ENCODE assay signal across 22 cellular contexts in the genomic region with DNA sequence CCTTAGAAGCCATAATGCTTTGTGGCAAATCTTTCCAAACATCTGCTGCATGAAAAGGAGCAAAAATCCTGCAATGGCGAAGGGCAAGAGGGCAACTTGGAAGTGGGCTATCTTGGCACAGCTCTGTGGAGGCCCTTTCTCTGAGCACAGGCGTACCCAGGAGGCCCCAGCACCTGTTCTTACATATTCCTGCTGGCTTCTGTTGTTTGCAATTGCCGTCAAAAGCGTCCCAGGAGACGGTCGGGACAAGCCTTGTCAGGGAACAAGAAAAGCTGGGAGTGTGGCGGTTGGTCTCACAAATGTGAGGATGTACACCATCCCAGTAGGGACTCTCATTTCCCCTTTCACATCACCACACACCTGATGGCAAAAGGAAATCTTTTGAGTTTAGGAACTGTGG.
DNase-seq lines count a peak whose midpoint lies in the region; ATAC-seq, FAIRE-seq and TF ChIP-seq lines count a peak whose summit lies in the region.
"Had no signal": no experiment of that assay in that cellular context is flagged by ENCODE, and none has a peak within 500 bp of the region (broad histone marks: within the 10 kb centered on the region; RNA-seq: fewer than 3 reads in every experiment).

No MANE protein-coding gene starts in this region.

- no peaks in the 10 kb centered on the region for H4K20me1 ChIP-seq in endothelial cell of umbilical vein (replicated peaks; ENCODE audit: control insufficient read depth, extremely low read depth, insufficient read depth, low read length)

- TF ChIP-seq EP300 in esophagus muscularis mucosa (IDR thresholded peaks at IDR 0.05), result no peak

- H3K4me2 ChIP-seq in endothelial cell of umbilical vein (ENCODE audit: insufficient read depth, low read length), result peak overlapping the region; percentile 37

- peak overlapping the region; percentile 52 for H3K27ac ChIP-seq in endothelial cell of umbilical vein (ENCODE audit: insufficient read depth, low read depth, low read length)
- no peak overlapping the region for H3K27ac ChIP-seq in esophagus muscularis mucosa (replicated peaks in 1 of 4)
- H3K27ac ChIP-seq: epithelial cell of prostate, prostate gland, SJSA1, thyroid gland had no signal

- no peaks in the 10 kb centered on the region for H3K79me2 ChIP-seq in endothelial cell of umbilical vein (ENCODE audit: control insufficient read depth, insufficient read depth, low read length)

- no peaks in the 10 kb centered on the region for H3K27me3 ChIP-seq in endothelial cell of umbilical vein (ENCODE audit: control insufficient read depth in 2 of 2, insufficient read depth in 2 of 2, low read length in 2 of 2)
- H3K27me3 ChIP-seq in esophagus muscularis mucosa, result no peaks in the 10 kb centered on the region
- H3K27me3 ChIP-seq: heart left ventricle, SJSA1, thyroid gland had no signal

- dilution Hi-C loops in endothelial cell of umbilical vein (cut with MboI; ENCODE audit: extremely low pct_ligation_motif_present, low sequenced_read_pairs), result no loop called here

- TF ChIP-seq CTCF in endothelial cell of umbilical vein (IDR thresholded peaks at IDR 0.05; ENCODE audit: extremely low read depth in 1 of 2, insufficient read depth in 1 of 2, low read depth in 1 of 2, low read length in 2 of 2) (no peak), lower leg skin (IDR thresholded peaks at IDR 0.05) (no peak), esophagus muscularis mucosa (IDR thresholded peaks at IDR 0.05) (no peak)

- CTCF ChIA-PET in endothelial cell of umbilical vein (lab: Charles Lee), result interaction anchor here (0.9 to 2.1 kb wide), 3 partner anchors 59 to 116 kb away, joined by 4 to 7 read pairs (median 5); no protein-coding TSS in a partner anchor

- POLR2A ChIA-PET in endothelial cell of umbilical vein (lab: Charles Lee), result no interaction called here

- no TSS peak for BruUV-seq in endothelial cell of umbilical vein (replicated peaks; lab: Mats Ljungman, UMichigan)

- H3K4me1 ChIP-seq in endothelial cell of umbilical vein (ENCODE audit: control insufficient read depth, extremely low read depth, insufficient read depth, low read length) (peaks cover 58% of the 10 kb centered on the region), esophagus muscularis mucosa (peaks cover 0 to 6% (median 0%) of the 10 kb centered on the region in 4 donors)
- H3K4me1 ChIP-seq: prostate gland, SJSA1, thyroid gland had no signal

- H3K36me3 ChIP-seq in endothelial cell of umbilical vein (ENCODE audit: control insufficient read depth in 2 of 2, extremely low read depth in 1 of 2, insufficient read depth in 2 of 2, low read length in 2 of 2) (no peaks in the 10 kb centered on the region), esophagus muscularis mucosa (no peaks in the 10 kb centered on the region)
- H3K36me3 ChIP-seq: heart left ventricle, prostate gland, SJSA1, thyroid gland had no signal

- peak overlapping the region; percentile 45 for H2AFZ ChIP-seq in endothelial cell of umbilical vein (ENCODE audit: low read depth, low read length)

- H3K9me3 ChIP-seq in endothelial cell of umbilical vein (replicated peaks; ENCODE audit: control insufficient read depth, insufficient read depth, low read length), result no peaks in the 10 kb centered on the region
- H3K9me3 ChIP-seq in esophagus muscularis mucosa, result no peaks in the 10 kb centered on the region
- H3K9me3 ChIP-seq: heart left ventricle, prostate gland, SJSA1, thyroid gland had no signal

- TF ChIP-seq POLR2A in endothelial cell of umbilical vein (IDR thresholded peaks at IDR 0.05; ENCODE audit: low read depth, low read length), result no peak
- TF ChIP-seq POLR2A in lower leg skin (IDR thresholded peaks at IDR 0.05), result no peak
- no peak for TF ChIP-seq POLR2A in esophagus muscularis mucosa (IDR thresholded peaks at IDR 0.05; ENCODE audit: low read depth)

- no peak overlapping the region for H3K4me3 ChIP-seq in endothelial cell of umbilical vein (replicated peaks in 1 of 3; ENCODE audit: insufficient read depth in 1 of 3, low read depth in 1 of 3, low read length in 3 of 3)
- no peak overlapping the region for H3K4me3 ChIP-seq in lower leg skin (ENCODE audit: low read depth, poor library complexity, severe bottlenecking)
- no peak overlapping the region for H3K4me3 ChIP-seq in esophagus muscularis mucosa
- H3K4me3 ChIP-seq: heart left ventricle, lung, prostate gland, SJSA1, thyroid gland had no signal

- DNase-seq in DMS153 (lab: John Stamatoyannopoulos, UW) (peak; percentile 46), NCI-H146 treated with DMSO at 0.1 percent for 48 hours (lab: John Stamatoyannopoulos, UW; ENCODE audit: unreplicated experiment) (peak; percentile 60), NCI-H345 (lab: John Stamatoyannopoulos, UW) (peak; percentile 90), endothelial cell of umbilical vein (ENCODE audit: low read depth, low spot score) (no peak), lower leg skin (ENCODE audit: low spot score in 2 of 2) (no peak), esophagus muscularis mucosa (ENCODE audit: extremely low spot score) (no peak)
- DNase-seq: activated CD4-positive, CD25-positive, alpha-beta regulatory T cell treated with anti-CD3 and anti-CD28 coated beads, Interleukin-2, amount 50 U/mL, for 72 hours; activated CD8-positive, alpha-beta T cell treated with anti-CD3 and anti-CD28 coated beads for 36 hours; activated effector memory CD4-positive, alpha-beta T cell treated with Interleukin-2 at 50 U/mL for 16 hours; activated naive CD8-positive, alpha-beta T cell treated with anti-CD3 and anti-CD28 coated beads, Interleukin-2, amount 10 ng/mL, durations not matched to agents 7 days and 5 days; heart left ventricle; KG1; kidney glomerular epithelial cell; T-helper 1 cell; thyroid gland had no signal

- no peaks in the 10 kb centered on the region for H3K9me1 ChIP-seq in endothelial cell of umbilical vein (replicated peaks; ENCODE audit: control insufficient read depth, extremely low read depth, insufficient read depth, low read length)

- no peak for ATAC-seq in GM19023 (IDR thresholded peaks at IDR 0.05; ENCODE audit: unreplicated experiment)
- ATAC-seq: activated CD8-positive, alpha-beta T cell treated with anti-CD3 and anti-CD28 coated beads for 36 hours had no signal

- FAIRE-seq in endothelial cell of umbilical vein (lab: Jason Lieb, UNC), result no peak
- FAIRE-seq: GM19239, TTC549 had no signal

- peak overlapping the region; percentile 3 for H3K9ac ChIP-seq in endothelial cell of umbilical vein (replicated peaks; ENCODE audit: extremely low read depth, insufficient read depth, low read length)

- WGBS in lower leg skin, 2 donors, result 75 to 81% methylated on average over 7 of the region's 7 CpGs
- 89% methylated on average over 7 of the region's 7 CpGs for WGBS in esophagus muscularis mucosa

- intact Hi-C loops in endothelial cell of umbilical vein (cut with micrococcal nuclease), result no loop called here
- intact Hi-C loops in lower leg skin (cut with DNase I; ENCODE audit: low total_unique reads), result no loop called here
- intact Hi-C loops in esophagus muscularis mucosa (cut with DNase I), result no loop called here

TF ChIP-seq in endothelial cell of umbilical vein, 7 proteins besides CTCF, POLR2A, EP300 and RAD21:
- TF ChIP-seq MAX (IDR thresholded peaks at IDR 0.05; ENCODE audit: insufficient read depth, insufficient read length), result no peak
- TF ChIP-seq JUN (IDR thresholded peaks at IDR 0.05; ENCODE audit: borderline replicate concordance, insufficient read depth, insufficient read length, low read depth), result no peak
- no peak for TF ChIP-seq GATA2 (IDR thresholded peaks at IDR 0.05; ENCODE audit: insufficient read depth, insufficient read length, low read depth, low read length)
- no peak for TF ChIP-seq FOS (IDR thresholded peaks at IDR 0.05; ENCODE audit: borderline replicate concordance, insufficient read depth, low read length)
- TF ChIP-seq POLR2AphosphoS5 (IDR thresholded peaks at IDR 0.05; ENCODE audit: insufficient read depth, low read depth, low read length), result no peak
- no peak for TF ChIP-seq MYC (IDR thresholded peaks at IDR 0.05; ENCODE audit: low read depth, low read length)
- TF ChIP-seq EZH2 (IDR thresholded peaks at IDR 0.05; ENCODE audit: borderline replicate concordance, low read depth, low read length, severe bottlenecking), result no peak

Comparison
In these comparisons a context has a peak if more than half of its experiments do, and no peak if none do; other contexts are left out.
1. DNase-seq: peak in DMS153 (single experiment), NCI-H146 treated with DMSO at 0.1 percent for 48 hours (single experiment) and NCI-H345 (single experiment); none in endothelial cell of umbilical vein (single experiment), lower leg skin (0 of 2) and esophagus muscularis mucosa (single experiment).